Comparison of ENCODE assay signal across 9 cellular contexts in the genomic region with DNA sequence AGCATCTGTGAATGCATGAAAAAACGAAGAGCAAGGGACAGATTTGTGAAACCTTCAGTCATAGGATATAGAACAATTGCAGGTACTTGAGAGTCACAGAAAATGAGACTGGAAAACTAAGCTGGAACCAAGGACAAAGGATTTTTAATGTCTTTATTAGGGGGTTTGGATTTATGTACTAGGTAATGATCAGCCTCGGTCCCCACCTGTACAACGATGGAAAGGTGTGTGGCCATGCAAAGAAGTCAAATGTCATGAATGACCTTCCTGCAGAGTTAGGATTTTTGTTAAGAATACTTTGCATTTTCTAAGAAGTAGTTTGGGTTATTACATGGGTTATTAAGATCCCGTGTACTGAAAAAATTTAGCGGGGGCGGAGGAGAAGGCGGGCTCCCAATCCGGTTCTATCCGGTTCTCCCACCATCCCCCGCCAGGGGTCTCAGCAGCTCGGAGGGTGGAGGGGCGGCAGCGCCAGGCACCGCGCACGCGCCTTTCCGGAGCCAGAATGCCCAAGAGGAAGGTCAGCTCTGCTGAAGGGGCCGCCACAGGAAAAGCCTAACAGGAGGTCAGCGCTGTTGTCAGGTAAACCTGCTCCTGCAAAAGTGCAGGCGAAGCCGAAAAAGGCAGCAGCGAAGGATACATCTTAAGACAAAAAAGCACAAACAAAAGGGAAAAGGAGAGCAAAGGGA.
DNase-seq lines count a peak whose midpoint lies in the region; ATAC-seq lines count a peak whose summit lies in the region.
"Had no signal": no experiment of that assay in that cellular context is flagged by ENCODE, and none has a peak within 500 bp of the region (broad histone marks: within the 10 kb centered on the region; RNA-seq: fewer than 3 reads in every experiment).

No MANE protein-coding gene starts in this region.

- POLR2A ChIA-PET in naive thymus-derived CD8-positive, alpha-beta T cell (lab: Charles Lee) = no interaction called here

- no peaks in the 10 kb centered on the region for H3K36me3 Mint-ChIP-seq in naive thymus-derived CD8-positive, alpha-beta T cell

- peak overlapping the region in 1 of 10 donors; percentile 73 for H3K27ac Mint-ChIP-seq in naive thymus-derived CD8-positive, alpha-beta T cell

- no peak overlapping the region for H3K27ac ChIP-seq in urinary bladder (ENCODE audit: low read depth)

- 42% methylated on average over 23 of the region's 23 CpGs for WGBS in urinary bladder

- no peaks in the 10 kb centered on the region for H3K36me3 ChIP-seq in urinary bladder (ENCODE audit: insufficient read depth)

- H3K9me3 Mint-ChIP-seq in naive thymus-derived CD8-positive, alpha-beta T cell = peaks cover 0 to 9% (median 0%) of the 10 kb centered on the region in 9 donors

- ATAC-seq in naive thymus-derived CD8-positive, alpha-beta T cell = peak in 1 of 2 donors; percentile 41
- ATAC-seq in GM21367 (IDR thresholded peaks at IDR 0.05; ENCODE audit: unreplicated experiment) (no peak), HG03432 (IDR thresholded peaks at IDR 0.05; ENCODE audit: unreplicated experiment) (no peak)

- H3K4me1 ChIP-seq in urinary bladder (ENCODE audit: insufficient read depth) = no peaks in the 10 kb centered on the region

- peaks cover 0 to 10% (median 3%) of the 10 kb centered on the region in 4 donors for H3K4me1 Mint-ChIP-seq in naive thymus-derived CD8-positive, alpha-beta T cell

- peak; percentile 15 to 16 for DNase-seq in activated T-cell treated with anti-CD3 and anti-CD28 coated beads, Interleukin-2, amount 50 U/mL, for 48 hours
- DNase-seq in activated T-cell treated with anti-CD3 and anti-CD28 coated beads for 4 hours (no peak), globus pallidus (ENCODE audit: low spot score) (peak; percentile 22), HCEC 1CT (no peak)
- DNase-seq in naive thymus-derived CD8-positive, alpha-beta T cell = peak in 1 of 10 donors; percentile 59
- DNase-seq: SK-N-SH had no signal

- H3K27me3 Mint-ChIP-seq in naive thymus-derived CD8-positive, alpha-beta T cell = peaks cover 0 to 4% (median 0%) of the 10 kb centered on the region in 5 donors

- peak overlapping the region; percentile 23 for H3K4me3 ChIP-seq in urinary bladder (ENCODE audit: low read depth, low read length)

- H3K4me3 Mint-ChIP-seq in naive thymus-derived CD8-positive, alpha-beta T cell = peak overlapping the region in 8 of 10 donors; percentile 1 to 67 (median 42)

Comparison
In these comparisons a context has a peak if more than half of its experiments do, and no peak if none do; other contexts are left out.
1. DNase-seq: peak in activated T-cell treated with anti-CD3 and anti-CD28 coated beads, Interleukin-2, amount 50 U/mL, for 48 hours (2 of 2) and globus pallidus (single experiment); none in activated T-cell treated with anti-CD3 and anti-CD28 coated beads for 4 hours (single experiment) and HCEC 1CT (single experiment).